Comparison of ENCODE assay signal across 10 cellular contexts in genomic region chr2:68837861-68838341, GRCh38. TPM values are rescaled to one million over a fixed set of nuclear protein-coding genes. Genes with fewer than 3 reads are reported as not detected.
DNase-seq lines count a peak whose midpoint lies in the region; ATAC-seq lines count a peak whose summit lies in the region.
"Had no signal": no experiment of that assay in that cellular context is flagged by ENCODE, and none has a peak within 500 bp of the region (broad histone marks: within the 10 kb centered on the region; RNA-seq: fewer than 3 reads in every experiment).

No MANE protein-coding gene starts in this region.

- ATAC-seq in GM18498 (IDR thresholded peaks at IDR 0.05; ENCODE audit: unreplicated experiment) (peak; percentile 75), GM21381 (IDR thresholded peaks at IDR 0.05; ENCODE audit: unreplicated experiment) (peak; percentile 65), HG03457 (IDR thresholded peaks at IDR 0.05; ENCODE audit: unreplicated experiment) (peak; percentile 56)

- peak; percentile 13 for DNase-seq in dermis blood vessel endothelial cell
- DNase-seq in NCI-H2107 (lab: John Stamatoyannopoulos, UW), result no peak
- DNase-seq in NCI-H2171 treated with DMSO at 0.1 percent for 48 hours (lab: John Stamatoyannopoulos, UW), result no peak
- DNase-seq in DMS114 treated with DMSO at 0.1 percent for 48 hours (lab: John Stamatoyannopoulos, UW; ENCODE audit: unreplicated experiment), result no peak
- DNase-seq in NCI-H2196 (lab: John Stamatoyannopoulos, UW; ENCODE audit: unreplicated experiment), result no peak
- DNase-seq: SIG-M5 had no signal

RNA-seq across cellular contexts. Expression of gene BMP10, which starts 33.3 kb away (rescaled TPM):
- total RNA-seq in dermis blood vessel endothelial cell, result not detected in 2 replicates
- total RNA-seq: transverse colon had no signal
